In genomic region chr2:165698621-165698946, GRCh38 we compare ENCODE assay signal across 8 cellular contexts.
DNase-seq lines count a peak whose midpoint lies in the region; ATAC-seq, FAIRE-seq and TF ChIP-seq lines count a peak whose summit lies in the region.

No MANE protein-coding gene starts in this region.

- H3K27me3 ChIP-seq in K562 (ENCODE audit: control insufficient read depth in 2 of 2, insufficient read depth in 2 of 2, low read length in 2 of 2) (no peaks in the 10 kb centered on the region), upper lobe of left lung (no peaks in the 10 kb centered on the region)

- CTCF ChIA-PET in K562 (lab: Yijun Ruan, JAX; ENCODE audit: low intra/inter-chr PET ratio), result no interaction called here

- WGBS in K562 (ENCODE audit: insufficient coverage, low coverage, missing lambda C conversion rate), result 0% methylated on average over 4 of the region's 4 CpGs
- 0 to 2% methylated on average over 4 of the region's 4 CpGs for WGBS in upper lobe of left lung, 2 donors

- POLR2A ChIA-PET in K562 (lab: Yijun Ruan, JAX), result no interaction called here

- 0 out of 4 replicates have a peak, but pooled peaks of 1 of the 2 experiments have one; percentile 26 for TF ChIP-seq RAD21 in K562 (CRISPR knock-in tag; conservative IDR thresholded peaks at IDR 0.05 in 1 of 2, IDR thresholded peaks at IDR 0.05 in 1 of 2)

- no peak overlapping the region for H3K27ac ChIP-seq in K562 (ENCODE audit: extremely low read depth, low read depth, low read length)
- H3K27ac ChIP-seq in upper lobe of left lung, result no peak overlapping the region

- DNase-seq in DMS53 treated with DMSO at 0.1 percent for 48 hours (lab: John Stamatoyannopoulos, UW; ENCODE audit: unreplicated experiment) (peak; percentile 77), NCI-H345 (lab: John Stamatoyannopoulos, UW) (peak; percentile 61), K562 (ENCODE audit: extremely low read depth in 1 of 4, low spot score in 3 of 4) (peak in 1 of 4 experiments; percentile 12), iPS-NIHi7 (ENCODE audit: extremely low spot score) (peak; percentile 57), upper lobe of left lung (peak in 1 of 2 donors; percentile 25)
- DNase-seq in activated CD8-positive, alpha-beta memory T cell treated with anti-CD3 and anti-CD28 coated beads, Interleukin-2, amount 50 U/mL, for 4 hours, result no peak

- H3K9me1 ChIP-seq in K562 (ENCODE audit: control insufficient read depth, insufficient read depth, low read length), result no peaks in the 10 kb centered on the region

- no peak overlapping the region for H2AFZ ChIP-seq in K562 (ENCODE audit: low read depth, low read length)

- no peaks in the 10 kb centered on the region for H3K36me3 ChIP-seq in K562 (ENCODE audit: control insufficient read depth, insufficient read depth, low read length)
- no peaks in the 10 kb centered on the region for H3K36me3 ChIP-seq in upper lobe of left lung

- in situ Hi-C loops in K562 (cut with MboI), result no loop called here

- peak in 2 of 3 experiments; percentile 11 to 14; a peak in 1 of 6 replicates for TF ChIP-seq CTCF in K562 (IDR thresholded peaks at IDR 0.05 in 2 of 3, conservative IDR thresholded peaks at IDR 0.05 in 1 of 3; ENCODE audit: insufficient read depth in 2 of 3, low read depth in 1 of 3, low read length in 3 of 3)
- peak in 4 of 6 experiments; percentile 15 to 50 (median 50) for TF ChIP-seq CTCF in upper lobe of left lung (IDR thresholded peaks at IDR 0.05)

- TF ChIP-seq EP300 in K562 (IDR thresholded peaks at IDR 0.05; ENCODE audit: low read length) (no peak), upper lobe of left lung (IDR thresholded peaks at IDR 0.05) (no peak)

- FAIRE-seq in K562 (lab: Jason Lieb, UNC), result no peak

- H3K79me2 ChIP-seq in K562 (ENCODE audit: control insufficient read depth, insufficient read depth, low read length), result no peaks in the 10 kb centered on the region

- no peak for TF ChIP-seq POLR2A in K562 (conservative IDR thresholded peaks at IDR 0.05)
- TF ChIP-seq POLR2A in upper lobe of left lung (IDR thresholded peaks at IDR 0.05), result no peak

- no TSS peak for BruUV-seq in K562 (replicated peaks; lab: Mats Ljungman, UMichigan)

- H3K9me3 ChIP-seq in K562 (replicated peaks; ENCODE audit: control insufficient read depth, insufficient read depth, low read depth, low read length) (no peaks in the 10 kb centered on the region), upper lobe of left lung (no peaks in the 10 kb centered on the region)

- H4K20me1 ChIP-seq in K562 (replicated peaks; ENCODE audit: control insufficient read depth, insufficient read depth, low read length), result no peaks in the 10 kb centered on the region

- H3K4me3 ChIP-seq in K562 (no peak overlapping the region), upper lobe of left lung (no peak overlapping the region)

- peak; percentile 76 for ATAC-seq in GM19397 (IDR thresholded peaks at IDR 0.05; ENCODE audit: unreplicated experiment)
- peak; percentile 94 for ATAC-seq in HG03432 (IDR thresholded peaks at IDR 0.05; ENCODE audit: unreplicated experiment)
- no peak for ATAC-seq in K562
- no peak for ATAC-seq in upper lobe of left lung (ENCODE audit: low FRiP score in 2 of 2)

- H3K4me2 ChIP-seq in K562 (ENCODE audit: insufficient read depth, low read length), result no peak overlapping the region

- H3K4me1 ChIP-seq in K562 (replicated peaks in 1 of 2; ENCODE audit: control insufficient read depth in 2 of 2, insufficient read depth in 2 of 2, low read length in 2 of 2) (no peaks in the 10 kb centered on the region), upper lobe of left lung (peaks cover 0 to 3% (median 0%) of the 10 kb centered on the region in 4 donors)

- intact Hi-C loops in K562 (cut with micrococcal nuclease), result no loop called here

- no peak overlapping the region for H3K9ac ChIP-seq in K562 (ENCODE audit: insufficient read depth in 1 of 2, low read depth in 2 of 2, low read length in 2 of 2)

TF ChIP-seq in K562, 482 proteins besides CTCF, POLR2A, EP300 and RAD21:
- TF ChIP-seq IFI16 (CRISPR knock-in tag; IDR thresholded peaks at IDR 0.05), result no peak
- no peak for TF ChIP-seq TCF7 (IDR thresholded peaks at IDR 0.05; ENCODE audit: borderline replicate concordance)
- no peak for TF ChIP-seq ZNF766 (CRISPR knock-in tag; conservative IDR thresholded peaks at IDR 0.05)
- TF ChIP-seq HDAC8 (tag; IDR thresholded peaks at IDR 0.05), result no peak
- TF ChIP-seq, protein P1, sequence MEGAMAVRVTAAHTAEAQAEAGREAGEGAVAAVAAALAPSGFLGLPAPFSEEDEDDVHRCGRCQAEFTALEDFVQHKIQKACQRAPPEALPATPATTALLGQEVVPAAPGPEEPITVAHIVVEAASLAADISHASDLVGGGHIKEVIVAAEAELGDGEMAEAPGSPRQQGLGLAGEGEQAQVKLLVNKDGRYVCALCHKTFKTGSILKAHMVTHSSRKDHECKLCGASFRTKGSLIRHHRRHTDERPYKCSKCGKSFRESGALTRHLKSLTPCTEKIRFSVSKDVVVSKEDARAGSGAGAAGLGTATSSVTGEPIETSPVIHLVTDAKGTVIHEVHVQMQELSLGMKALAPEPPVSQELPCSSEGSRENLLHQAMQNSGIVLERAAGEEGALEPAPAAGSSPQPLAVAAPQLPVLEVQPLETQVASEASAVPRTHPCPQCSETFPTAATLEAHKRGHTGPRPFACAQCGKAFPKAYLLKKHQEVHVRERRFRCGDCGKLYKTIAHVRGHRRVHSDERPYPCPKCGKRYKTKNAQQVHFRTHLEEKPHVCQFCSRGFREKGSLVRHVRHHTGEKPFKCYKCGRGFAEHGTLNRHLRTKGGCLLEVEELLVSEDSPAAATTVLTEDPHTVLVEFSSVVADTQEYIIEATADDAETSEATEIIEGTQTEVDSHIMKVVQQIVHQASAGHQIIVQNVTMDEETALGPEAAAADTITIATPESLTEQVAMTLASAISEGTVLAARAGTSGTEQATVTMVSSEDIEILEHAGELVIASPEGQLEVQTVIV (CRISPR knock-in tag; IDR thresholded peaks at IDR 0.05; ENCODE audit: borderline replicate concordance), result no peak
- no peak for TF ChIP-seq ZNF668 (CRISPR knock-in tag; IDR thresholded peaks at IDR 0.05)
- no peak for TF ChIP-seq ETV6 (IDR thresholded peaks at IDR 0.05; ENCODE audit: borderline replicate concordance in 1 of 2, low read depth in 2 of 2, low read length in 1 of 2)
- TF ChIP-seq ETV6 (CRISPR knock-in tag; IDR thresholded peaks at IDR 0.05; ENCODE audit: borderline replicate concordance), result no peak
- no peak for TF ChIP-seq RFX1 (IDR thresholded peaks at IDR 0.05)
- no peak for TF ChIP-seq ZNF551 (CRISPR knock-in tag; IDR thresholded peaks at IDR 0.05)

Comparison
In these comparisons a context has a peak if more than half of its experiments do, and no peak if none do; other contexts are left out.
1. ATAC-seq: peak in GM19397 (single experiment) and HG03432 (single experiment); none in K562 (single experiment) and upper lobe of left lung (0 of 2).